In the genomic region with DNA sequence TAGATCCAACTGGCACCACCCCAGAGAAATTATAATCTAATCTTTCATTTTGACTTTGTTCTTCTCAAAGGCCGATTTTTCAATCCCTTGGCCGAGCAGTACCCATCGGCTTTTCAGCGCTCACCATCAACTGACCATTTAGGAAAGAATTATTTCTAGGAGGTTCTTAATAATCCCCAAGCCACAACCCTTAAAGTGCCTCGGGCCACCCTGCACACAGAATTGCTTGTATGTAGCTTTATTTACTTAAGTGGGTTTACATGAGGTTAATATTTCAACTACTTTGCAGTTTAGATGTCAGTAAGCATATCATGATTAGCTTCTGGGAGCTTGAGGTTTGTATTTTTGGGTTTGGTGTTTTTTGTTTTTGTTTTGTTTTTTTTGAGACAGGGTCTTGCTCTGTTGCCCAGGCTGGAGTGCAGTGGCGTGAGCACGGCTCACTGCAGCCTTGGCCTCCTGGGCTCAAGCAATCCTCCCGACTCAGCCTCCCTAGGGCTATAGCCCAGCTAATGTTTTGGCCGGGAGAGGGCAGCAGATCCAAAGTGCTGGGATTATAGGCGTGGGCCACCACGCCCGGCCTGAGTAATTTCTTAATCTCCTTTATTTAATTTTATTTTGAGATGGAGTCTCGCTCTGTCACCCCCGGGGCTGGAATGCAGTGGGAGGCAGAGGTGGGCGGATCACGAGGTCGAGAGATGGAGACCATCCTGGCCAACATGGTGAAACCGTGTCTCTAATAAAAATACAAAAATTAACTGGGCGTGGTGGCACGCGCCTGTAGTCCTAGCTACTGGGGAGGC, we compare ENCODE assay signal across 8 cellular contexts. TPM values are rescaled to one million over a fixed set of nuclear protein-coding genes. Genes with fewer than 3 reads are reported as not detected.
DNase-seq lines count a peak whose midpoint lies in the region; ATAC-seq, FAIRE-seq and TF ChIP-seq lines count a peak whose summit lies in the region.

No MANE protein-coding gene starts in this region.

- H3K9ac ChIP-seq in BLaER1 (peak overlapping the region; percentile 94), HepG2 (ENCODE audit: insufficient read depth, low read depth, low read length) (peak overlapping the region; percentile 82)

- no peak overlapping the region for H2AFZ ChIP-seq in HepG2 (ENCODE audit: low read length)

- BruUV-seq in HepG2 (replicated peaks; lab: Mats Ljungman, UMichigan) = TSS peak; percentile 83

- H3K79me2 ChIP-seq in HepG2 (ENCODE audit: insufficient read depth, low read length) = peaks cover 12% of the 10 kb centered on the region

- intact Hi-C loops in HepG2 (cut with micrococcal nuclease; ENCODE audit: unreplicated experiment) = loop anchor here (1.0 kb wide), 1 partner anchor 189 kb away; no protein-coding TSS in a partner anchor

- TF ChIP-seq CTCF in HepG2 (CRISPR knock-in tag; IDR thresholded peaks at IDR 0.05) = peak; percentile 78

- POLR2A ChIA-PET in HepG2 (lab: Yijun Ruan, JAX) = no interaction called here

- H3K4me2 ChIP-seq in BLaER1 (peak overlapping the region; percentile 97), HepG2 (ENCODE audit: low read depth, low read length) (peak overlapping the region; percentile 80)

- H3K36me3 ChIP-seq in BLaER1 (peaks cover 30% of the 10 kb centered on the region), HepG2 (replicated peaks in 1 of 2; ENCODE audit: control insufficient read depth in 1 of 2, insufficient read depth in 2 of 2, low read length in 2 of 2) (peaks cover 7 to 28% of the 10 kb centered on the region in 2 experiments), urinary bladder (ENCODE audit: insufficient read depth) (peaks cover 4% of the 10 kb centered on the region)

- in situ Hi-C loops in HepG2 (cut with HindIII; ENCODE audit: extremely low pct_ligation_motif_present, low pct_unique_long_range_greater_than_20kb) = loop anchor here (5.0 kb wide), 1 partner anchor 185 kb away; the partner anchor contains the start of gene TTBK2

- peak overlapping the region; percentile 94 for H3K4me3 ChIP-seq in BLaER1
- peak overlapping the region; percentile 76 to 94 (median 86) for H3K4me3 ChIP-seq in HepG2 (replicated peaks in 1 of 3; ENCODE audit: insufficient read depth in 1 of 3, low read depth in 2 of 3, low read length in 3 of 3)
- peak overlapping the region; percentile 86 for H3K4me3 ChIP-seq in urinary bladder (ENCODE audit: low read depth, low read length)

- peak; percentile 64 for TF ChIP-seq RAD21 in HepG2 (CRISPR knock-in tag; IDR thresholded peaks at IDR 0.05)

- no peaks in the 10 kb centered on the region for H3K27me3 ChIP-seq in BLaER1
- H3K27me3 ChIP-seq in HepG2 (ENCODE audit: control insufficient read depth in 1 of 2, insufficient read depth in 2 of 2, low read length in 2 of 2) = no peaks in the 10 kb centered on the region

- H3K4me1 ChIP-seq in BLaER1 (peaks cover 47% of the 10 kb centered on the region), HepG2 (ENCODE audit: insufficient read depth, low read length) (peaks cover 21% of the 10 kb centered on the region), urinary bladder (ENCODE audit: insufficient read depth) (peaks cover 1% of the 10 kb centered on the region)

- peak overlapping the region; percentile 91 for H3K27ac ChIP-seq in BLaER1
- peak overlapping the region; percentile 87 for H3K27ac ChIP-seq in angular gyrus (ENCODE audit: low read depth, low read length)
- peak overlapping the region; percentile 81 for H3K27ac ChIP-seq in HepG2 (ENCODE audit: extremely low read length, insufficient read depth, low read length)
- peak overlapping the region; percentile 95 for H3K27ac ChIP-seq in urinary bladder (ENCODE audit: low read depth)

- 55% methylated on average over 21 of the region's 21 CpGs for WGBS in HepG2 (ENCODE audit: low lambda C conversion rate)
- WGBS in urinary bladder = 74% methylated on average over 21 of the region's 21 CpGs

- CTCF ChIA-PET in HepG2 (lab: Yijun Ruan, JAX; ENCODE audit: low intra/inter-chr PET ratio, low total read pairs) = interaction anchor here (3.3 kb wide), 1 partner anchor 189 kb away, joined by 22 read pairs; no protein-coding TSS in a partner anchor

- peak; percentile 4 for FAIRE-seq in HepG2 (lab: Jason Lieb, UNC)

- DNase-seq in HUDEP-2 (lab: John Stamatoyannopoulos, UW; ENCODE audit: unreplicated experiment in 76 of 76) = peak in 54 of 76 experiments; percentile 3 to 67 (median 38)
- peak; percentile 32 for DNase-seq in HepG2 (ENCODE audit: low spot score)
- no peak for DNase-seq in stimulated activated CD4-positive, alpha-beta T cell treated with anti-CD3 and anti-CD28 coated beads, Interleukin-4, amount 100 ng/mL, for 4 hours

- ATAC-seq in HepG2 (peak; percentile 58), GM19023 (IDR thresholded peaks at IDR 0.05; ENCODE audit: unreplicated experiment) (no peak), HG02840 (IDR thresholded peaks at IDR 0.05; ENCODE audit: low FRiP score, unreplicated experiment) (no peak)

- H3K9me3 ChIP-seq in BLaER1 = no peaks in the 10 kb centered on the region
- no peaks in the 10 kb centered on the region for H3K9me3 ChIP-seq in HepG2 (ENCODE audit: low read length)

- peaks cover 32% of the 10 kb centered on the region for H4K20me1 ChIP-seq in BLaER1
- H4K20me1 ChIP-seq in HepG2 (ENCODE audit: insufficient read depth, low read length) = 0 out of 2 replicates have a peak, but pooled peaks cover 2% of the 10 kb centered on the region

- TF ChIP-seq POLR2A in HepG2 (IDR thresholded peaks at IDR 0.05; ENCODE audit: insufficient read depth in 1 of 2, low read depth in 2 of 2, low read length in 2 of 2) = no peak

- TF ChIP-seq EP300 in HepG2 (IDR thresholded peaks at IDR 0.05; ENCODE audit: low read depth in 2 of 2, low read length in 2 of 2) (no peak), HepG2 (CRISPR knock-in tag; IDR thresholded peaks at IDR 0.05; ENCODE audit: borderline replicate concordance) (no peak)

TF ChIP-seq in HepG2, 621 proteins besides CTCF, POLR2A, EP300 and RAD21 (continues in another document):
- TF ChIP-seq, protein P1, sequence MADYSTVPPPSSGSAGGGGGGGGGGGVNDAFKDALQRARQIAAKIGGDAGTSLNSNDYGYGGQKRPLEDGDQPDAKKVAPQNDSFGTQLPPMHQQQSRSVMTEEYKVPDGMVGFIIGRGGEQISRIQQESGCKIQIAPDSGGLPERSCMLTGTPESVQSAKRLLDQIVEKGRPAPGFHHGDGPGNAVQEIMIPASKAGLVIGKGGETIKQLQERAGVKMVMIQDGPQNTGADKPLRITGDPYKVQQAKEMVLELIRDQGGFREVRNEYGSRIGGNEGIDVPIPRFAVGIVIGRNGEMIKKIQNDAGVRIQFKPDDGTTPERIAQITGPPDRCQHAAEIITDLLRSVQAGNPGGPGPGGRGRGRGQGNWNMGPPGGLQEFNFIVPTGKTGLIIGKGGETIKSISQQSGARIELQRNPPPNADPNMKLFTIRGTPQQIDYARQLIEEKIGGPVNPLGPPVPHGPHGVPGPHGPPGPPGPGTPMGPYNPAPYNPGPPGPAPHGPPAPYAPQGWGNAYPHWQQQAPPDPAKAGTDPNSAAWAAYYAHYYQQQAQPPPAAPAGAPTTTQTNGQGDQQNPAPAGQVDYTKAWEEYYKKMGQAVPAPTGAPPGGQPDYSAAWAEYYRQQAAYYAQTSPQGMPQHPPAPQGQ (CRISPR knock-in tag; IDR thresholded peaks at IDR 0.05; ENCODE audit: borderline replicate concordance) = no peak
- TF ChIP-seq CBFB (CRISPR knock-in tag; IDR thresholded peaks at IDR 0.05) (no peak), KDM2A (CRISPR knock-in tag; IDR thresholded peaks at IDR 0.05; ENCODE audit: borderline replicate concordance, low read depth) (no peak), GLMP (CRISPR knock-in tag; IDR thresholded peaks at IDR 0.05; ENCODE audit: borderline replicate concordance) (no peak)

RNA-seq across cellular contexts. Expression of gene CDAN1, which starts 0.8 kb away (rescaled TPM):
- total RNA-seq in HepG2 (2016; rRNA removed; fragmentation: Illumina TruSeq; extraction: Trizol) (10.8 and 16.1 TPM in 2 replicates), urinary bladder (8.2 TPM)
- total RNA-seq in HepG2 (2016; cell fraction: cytosol; rRNA removed; fragmentation: Illumina TruSeq; extraction: Trizol; ENCODE audit: low read depth) = 5.1 and 5.9 TPM in 2 replicates
- 8.8 and 15.2 TPM in 2 replicates for total RNA-seq in HepG2 (2016; cell fraction: insoluble cytoplasmic fraction; rRNA removed; fragmentation: Illumina TruSeq; extraction: Trizol)
- 6.3 and 6.5 TPM in 2 replicates for total RNA-seq in HepG2 (2016; cell fraction: membrane; rRNA removed; fragmentation: Illumina TruSeq; extraction: Trizol)
- total RNA-seq in HepG2 (2016; cell fraction: nucleus; rRNA removed; fragmentation: Illumina TruSeq; extraction: Trizol) = 17.7 and 18.9 TPM in 2 replicates
- polyA plus RNA-seq in HepG2 (2011; rRNA removed) (5.0 and 7.3 TPM in 2 replicates), urinary bladder (10.4 TPM)
- 3.8 and 4.0 TPM in 2 replicates for polyA plus RNA-seq in HepG2 (2011; cell fraction: cytosol; rRNA removed)
- polyA plus RNA-seq in HepG2 (2011; cell fraction: nucleus; rRNA removed) = 19.5 and 23.8 TPM in 2 replicates
- polyA plus RNA-seq in HepG2 (2012) = 7.2 and 7.6 TPM in 2 replicates
- 1.5 and 1.7 TPM in 2 replicates for polyA plus RNA-seq in HepG2 (2016; cell fraction: cytosol; fragmentation: Illumina TruSeq; extraction: Trizol; ENCODE audit: low read depth)
- 7.6 and 9.1 TPM in 2 replicates for polyA plus RNA-seq in HepG2 (2016; cell fraction: insoluble cytoplasmic fraction; fragmentation: Illumina TruSeq; extraction: Trizol; ENCODE audit: low read depth)
- 2.6 and 3.4 TPM in 2 replicates for polyA plus RNA-seq in HepG2 (2016; cell fraction: membrane; fragmentation: Illumina TruSeq; extraction: Trizol; ENCODE audit: low read depth)
- 33.4 and 36.1 TPM in 2 replicates for polyA plus RNA-seq in HepG2 (2016; cell fraction: nucleus; fragmentation: Illumina TruSeq; extraction: Trizol; ENCODE audit: insufficient read depth, low read depth)
- 9.8 and 12.9 TPM in 2 replicates for polyA minus RNA-seq in HepG2 (2011; rRNA and poly(A)+ RNA removed; ENCODE audit: low replicate concordance)
- polyA minus RNA-seq in HepG2 (2011; cell fraction: cytosol; rRNA and poly(A)+ RNA removed) = 4.0 and 5.0 TPM in 2 replicates
- 16.9 and 18.9 TPM in 2 replicates for polyA minus RNA-seq in HepG2 (2011; cell fraction: nucleus; rRNA and poly(A)+ RNA removed)

Comparison
In these comparisons a context has a peak if more than half of its experiments do, and no peak if none do; other contexts are left out.
1. DNase-seq: peak in HUDEP-2 (54 of 76) and HepG2 (single experiment); none in stimulated activated CD4-positive, alpha-beta T cell treated with anti-CD3 and anti-CD28 coated beads, Interleukin-4, amount 100 ng/mL, for 4 hours (0 of 2).
2. Peak in every context shown above with its lines, with median percentiles within 50 percentile points of each other: H3K27ac ChIP-seq and H3K4me3 ChIP-seq.